23 cellular contexts compared by ENCODE assay signal in the genomic region with DNA sequence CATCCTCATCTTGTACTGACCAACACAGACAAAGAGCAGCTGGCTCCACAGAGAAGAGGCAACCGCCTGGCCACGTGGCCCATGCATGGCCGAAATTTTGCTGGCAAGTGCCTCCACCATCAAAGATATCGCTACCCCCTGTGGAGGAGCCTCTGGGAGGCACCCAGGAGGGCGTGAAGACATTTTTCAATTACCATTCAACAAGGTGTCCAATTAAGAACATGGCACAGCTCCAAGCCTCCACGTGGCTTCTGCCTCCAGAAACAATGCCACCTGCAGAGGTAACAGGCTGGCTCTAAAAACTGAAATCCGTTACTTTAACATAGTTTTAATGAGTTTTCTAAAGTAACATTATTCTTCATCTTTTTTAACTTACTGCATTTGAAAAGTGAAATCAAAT. TPM values are rescaled to one million over a fixed set of nuclear protein-coding genes. Genes with fewer than 3 reads are reported as not detected.
DNase-seq lines count a peak whose midpoint lies in the region; ATAC-seq, FAIRE-seq and TF ChIP-seq lines count a peak whose summit lies in the region.
"Had no signal": no experiment of that assay in that cellular context is flagged by ENCODE, and none has a peak within 500 bp of the region (broad histone marks: within the 10 kb centered on the region; RNA-seq: fewer than 3 reads in every experiment).

No MANE protein-coding gene starts in this region.

- H3K9me3 ChIP-seq in HEK293 (ENCODE audit: control insufficient read depth, insufficient read depth, low read depth, low read length) (no peaks in the 10 kb centered on the region), K562 (replicated peaks; ENCODE audit: control insufficient read depth, insufficient read depth, low read depth, low read length) (no peaks in the 10 kb centered on the region)

- no peak for TF ChIP-seq EP300 in K562 (IDR thresholded peaks at IDR 0.05; ENCODE audit: low read length)

- intact Hi-C loops in K562 (cut with micrococcal nuclease) (no loop called here), head of caudate nucleus (cut with DNase I) (no loop called here)

- peak; percentile 52 for DNase-seq in NCI-H748 (lab: John Stamatoyannopoulos, UW; ENCODE audit: unreplicated experiment)
- DNase-seq in NCI-H748 treated with DMSO at 0.1 percent for 48 hours (lab: John Stamatoyannopoulos, UW), result no peak
- DNase-seq in NCI-H1417 (lab: John Stamatoyannopoulos, UW), result peak in 2 of 3 experiments; percentile 62 to 91
- peak in 1 of 4 experiments; percentile 0 for DNase-seq in K562 (ENCODE audit: extremely low read depth in 1 of 4, low spot score in 3 of 4)
- no peak for DNase-seq in Kasumi-1 (lab: John Stamatoyannopoulos, UW)
- DNase-seq in head of caudate nucleus, result no peak
- DNase-seq: C1 segment of cervical spinal cord; Calu3; CD8-positive, alpha-beta T cell; GM23248; H7; KG1; MM.1S; NCI-H1436 treated with DMSO at 0.1 percent for 48 hours; NCI-H2029; NCI-H526 treated with DMSO at 0.1 percent for 48 hours; NK-92 treated with Interleukin-12 subunit alpha and Interleukin-12 subunit beta, amount 100 ng/mL, for 24 hours; PC-3; Right ventricle myocardium superior; T-helper 2 cell had no signal

- H4K20me1 ChIP-seq in K562 (replicated peaks; ENCODE audit: control insufficient read depth, insufficient read depth, low read length), result no peaks in the 10 kb centered on the region

- TF ChIP-seq CTCF in HEK293 (tag by site-specific recombination; IDR thresholded peaks at IDR 0.05), result no peak
- no peak for TF ChIP-seq CTCF in K562 (IDR thresholded peaks at IDR 0.05 in 2 of 3, conservative IDR thresholded peaks at IDR 0.05 in 1 of 3; ENCODE audit: insufficient read depth in 2 of 3, low read depth in 1 of 3, low read length in 3 of 3)

- in situ Hi-C loops in K562 (cut with MboI), result no loop called here

- no peak for FAIRE-seq in K562 (lab: Jason Lieb, UNC)

- no peaks in the 10 kb centered on the region for H3K4me1 ChIP-seq in HEK293 (ENCODE audit: control insufficient read depth, insufficient read depth, low read length)
- H3K4me1 ChIP-seq in K562 (replicated peaks in 1 of 2; ENCODE audit: control insufficient read depth in 2 of 2, insufficient read depth in 2 of 2, low read length in 2 of 2), result no peaks in the 10 kb centered on the region; a peak in 1 of 5 replicates
- H3K4me1 ChIP-seq: SJSA1 had no signal

- POLR2A ChIA-PET in HEK293 (lab: Yijun Ruan, JAX) (interaction anchor here (1.0 kb wide), 1 partner anchor 16 kb away, joined by 5 read pairs; no protein-coding TSS in a partner anchor), K562 (lab: Yijun Ruan, JAX) (interaction anchor here (0.6 kb wide), 1 partner anchor 233 kb away, joined by 3 read pairs; no protein-coding TSS in a partner anchor)

- no peak overlapping the region for H3K4me2 ChIP-seq in K562 (ENCODE audit: insufficient read depth, low read length)

- no peak overlapping the region for H3K27ac ChIP-seq in HEK293 (ENCODE audit: extremely low read depth, low read depth, low read length)
- H3K27ac ChIP-seq in K562 (ENCODE audit: extremely low read depth, low read depth, low read length), result no peak overlapping the region
- H3K27ac ChIP-seq: GM23248, SJSA1 had no signal

- H3K9me1 ChIP-seq in K562 (ENCODE audit: control insufficient read depth, insufficient read depth, low read length), result no peaks in the 10 kb centered on the region

- 18% methylated on average over 7 of the region's 7 CpGs for WGBS in K562 (ENCODE audit: insufficient coverage, low coverage, missing lambda C conversion rate)

- ATAC-seq in K562 (no peak), HG03442 (IDR thresholded peaks at IDR 0.05; ENCODE audit: unreplicated experiment) (no peak)
- ATAC-seq: CD8-positive, alpha-beta T cell; PC-3 had no signal

- H3K79me2 ChIP-seq in K562 (ENCODE audit: control insufficient read depth, insufficient read depth, low read length), result no peaks in the 10 kb centered on the region

- CTCF ChIA-PET in HEK293 (lab: Yijun Ruan, JAX) (no interaction called here), K562 (lab: Yijun Ruan, JAX; ENCODE audit: low intra/inter-chr PET ratio) (no interaction called here)

- H3K4me3 ChIP-seq in HEK293 (ENCODE audit: low read depth, low read length), result no peak overlapping the region
- no peak overlapping the region for H3K4me3 ChIP-seq in K562
- H3K4me3 ChIP-seq: GM23248, SJSA1 had no signal

- TF ChIP-seq RAD21 in K562 (CRISPR knock-in tag; conservative IDR thresholded peaks at IDR 0.05 in 1 of 2, IDR thresholded peaks at IDR 0.05 in 1 of 2), result no peak

- H3K27me3 ChIP-seq in K562 (ENCODE audit: control insufficient read depth in 2 of 2, insufficient read depth in 2 of 2, low read length in 2 of 2), result no peaks in the 10 kb centered on the region; a peak in 1 of 5 replicates
- H3K27me3 ChIP-seq: SJSA1 had no signal

- no TSS peak for BruUV-seq in K562 (replicated peaks; lab: Mats Ljungman, UMichigan)

- H2AFZ ChIP-seq in K562 (ENCODE audit: low read depth, low read length), result no peak overlapping the region
- H2AFZ ChIP-seq: GM23248 had no signal

- no peak overlapping the region for H3K9ac ChIP-seq in K562 (ENCODE audit: insufficient read depth in 1 of 2, low read depth in 2 of 2, low read length in 2 of 2)
- H3K9ac ChIP-seq: GM23248 had no signal

- no peak for TF ChIP-seq POLR2A in K562 (conservative IDR thresholded peaks at IDR 0.05)

- H3K36me3 ChIP-seq in HEK293 (ENCODE audit: control insufficient read depth in 2 of 2, insufficient read depth in 1 of 2, low read length in 2 of 2) (no peaks in the 10 kb centered on the region), K562 (ENCODE audit: control insufficient read depth, insufficient read depth, low read length) (no peaks in the 10 kb centered on the region)
- H3K36me3 ChIP-seq: SJSA1 had no signal

TF ChIP-seq in HEK293, 187 proteins besides CTCF, POLR2A, EP300 and RAD21:
- TF ChIP-seq GLIS1 (tag by site-specific recombination; IDR thresholded peaks at IDR 0.05) (peak; percentile 76), ZNF514 (tag by site-specific recombination; IDR thresholded peaks at IDR 0.05) (no peak), ZNF19 (tag by site-specific recombination; IDR thresholded peaks at IDR 0.05; ENCODE audit: low read depth) (no peak), KLF1 (tag by site-specific recombination; IDR thresholded peaks at IDR 0.05) (no peak), ZIC2 (tag by site-specific recombination; IDR thresholded peaks at IDR 0.05) (0 out of 2 replicates have a peak, but pooled peaks have one; percentile 16)

TF ChIP-seq in K562, 482 proteins besides CTCF, POLR2A, EP300 and RAD21:
- TF ChIP-seq U2AF2 (optimal IDR thresholded peaks at IDR 0.05; ENCODE audit: low read depth, low read length), result no peak
- TF ChIP-seq NFIC (IDR thresholded peaks at IDR 0.05), result peak; percentile 17; the same call in 1 of the 2 replicates

RNA-seq across cellular contexts. Expression of gene CKS2, which starts 54.3 kb away (rescaled TPM):
- 19.4 and 24.0 TPM in 2 replicates for total RNA-seq in K562 (2011; cell fraction: chromatin; rRNA removed; ENCODE audit: low replicate concordance)
- total RNA-seq in K562 (2011; cell fraction: nucleolus; rRNA removed), result 23.8 TPM in 2 replicates
- 42.3 and 44.0 TPM in 2 replicates for total RNA-seq in K562 (2011; cell fraction: nucleoplasm; rRNA removed)
- total RNA-seq in K562 (2014; rRNA removed) (92.9 and 123 TPM in 2 replicates), K562 (2014; rRNA removed; fragmentation: Illumina TruSeq; extraction: Trizol) (300 and 321 TPM in 2 replicates), K562 (2015; rRNA removed; fragmentation: Illumina TruSeq; extraction: Trizol) (339 and 348 TPM in 2 replicates), K562 (2021) (146 and 167 TPM in 2 replicates)
- polyA plus RNA-seq in K562 (2011; rRNA removed) (429 and 448 TPM in 2 replicates), K562 (2014; fragmentation: Illumina TruSeq; extraction: Trizol) (248 and 256 TPM in 2 replicates), K562 (2014; fragmentation: Nextera tagmentation; extraction: Ambion mirVana) (100 to 1,000 TPM; 853 to 941 TPM), K562 (2014; rRNA removed) (241 and 319 TPM in 2 replicates)
- 508 and 550 TPM in 2 replicates for polyA plus RNA-seq in K562 (2011; cell fraction: cytosol; rRNA removed)
- polyA plus RNA-seq in K562 (2011; cell fraction: nucleus; rRNA removed), result 67.9 and 138 TPM in 2 replicates
- 138 and 394 TPM in 2 replicates for polyA plus RNA-seq in K562 (2012)
- polyA minus RNA-seq in K562 (2011; rRNA and poly(A)+ RNA removed), result 181 and 187 TPM in 2 replicates
- polyA minus RNA-seq in K562 (2011; cell fraction: cytosol; rRNA and poly(A)+ RNA removed), result 77.6 and 77.9 TPM in 2 replicates
- polyA minus RNA-seq in K562 (2011; cell fraction: nucleus; rRNA and poly(A)+ RNA removed), result 18.2 and 31.9 TPM in 2 replicates

Comparison
In these comparisons a context has a peak if more than half of its experiments do, and no peak if none do; other contexts are left out.
1. DNase-seq: peak in NCI-H748 (single experiment) and NCI-H1417 (2 of 3); none in NCI-H748 treated with DMSO at 0.1 percent for 48 hours (single experiment), Kasumi-1 (0 of 2) and head of caudate nucleus (0 of 42).